ENCODE assay signal across 19 cellular contexts in genomic region chr16:30678586-30678970, GRCh38. TPM values are rescaled to one million over a fixed set of nuclear protein-coding genes. Genes with fewer than 3 reads are reported as not detected.
DNase-seq lines count a peak whose midpoint lies in the region; ATAC-seq, FAIRE-seq and TF ChIP-seq lines count a peak whose summit lies in the region.
"Had no signal": no experiment of that assay in that cellular context is flagged by ENCODE, and none has a peak within 500 bp of the region (broad histone marks: within the 10 kb centered on the region; RNA-seq: fewer than 3 reads in every experiment).

No MANE protein-coding gene starts in this region.

- no peak for TF ChIP-seq CTCF in dorsolateral prefrontal cortex (IDR thresholded peaks at IDR 0.05 in 54 of 56, conservative IDR thresholded peaks at IDR 0.05 in 2 of 56; ENCODE audit: low read depth in 1 of 56, partially characterized antibody in 56 of 56)
- no peak for TF ChIP-seq CTCF in parathyroid adenoma (IDR thresholded peaks at IDR 0.05)
- TF ChIP-seq CTCF in nephron progenitor cell (IDR thresholded peaks at IDR 0.05), result no peak

- H3K27ac ChIP-seq in dorsolateral prefrontal cortex (peak overlapping the region in 34 of 59 donors; percentile 1 to 77 (median 50)), parathyroid adenoma (no peak overlapping the region)
- H3K27ac ChIP-seq: BLaER1 treated with 17β-estradiol and CSF1 and Interleukin-3, amounts not matched to agents 10 nM and 100 nM had no signal

- H3K4me3 ChIP-seq in dorsolateral prefrontal cortex (no peak overlapping the region), parathyroid adenoma (ENCODE audit: low read depth, low read length) (no peak overlapping the region)
- H3K4me3 ChIP-seq: BLaER1 treated with 17β-estradiol and CSF1 and Interleukin-3, amounts not matched to agents 10 nM and 100 nM had no signal

- H3K9me3 Mint-ChIP-seq in nephron progenitor cell, result peaks cover 5% of the 10 kb centered on the region
- H3K9me3 Mint-ChIP-seq: CD4-positive, CD25-positive, alpha-beta regulatory T cell; IgD-negative memory B cell had no signal

- H3K36me3 Mint-ChIP-seq in nephron progenitor cell (ENCODE audit: low read depth), result no peaks in the 10 kb centered on the region
- H3K36me3 Mint-ChIP-seq: CD4-positive, CD25-positive, alpha-beta regulatory T cell; IgD-negative memory B cell had no signal

- H3K4me3 Mint-ChIP-seq in nephron progenitor cell, result no peak overlapping the region
- H3K4me3 Mint-ChIP-seq: CD4-positive, CD25-positive, alpha-beta regulatory T cell had no signal

- H3K4me2 ChIP-seq in parathyroid adenoma (ENCODE audit: low read length), result no peak overlapping the region

- FAIRE-seq in GM19239 (lab: Jason Lieb, UNC), result peak; percentile 11
- FAIRE-seq in HTR-8/SVneo (lab: Jason Lieb, UNC), result peak; percentile 65
- FAIRE-seq: D721Med, G401.6, GM12891 had no signal

- H2AFZ ChIP-seq in parathyroid adenoma, result peak overlapping the region; percentile 52

- no peak overlapping the region for H3K27ac Mint-ChIP-seq in nephron progenitor cell
- H3K27ac Mint-ChIP-seq: CD4-positive, CD25-positive, alpha-beta regulatory T cell; IgD-negative memory B cell had no signal

- H3K4me1 Mint-ChIP-seq in nephron progenitor cell, result peaks cover 4% of the 10 kb centered on the region
- H3K4me1 Mint-ChIP-seq: CD4-positive, CD25-positive, alpha-beta regulatory T cell; IgD-negative memory B cell had no signal

- H3K36me3 ChIP-seq in parathyroid adenoma (ENCODE audit: control insufficient read depth, insufficient read depth, low read length), result no peaks in the 10 kb centered on the region
- H3K36me3 ChIP-seq: BLaER1 treated with 17β-estradiol and CSF1 and Interleukin-3, amounts not matched to agents 10 nM and 100 nM had no signal

- DNase-seq in GM19239 (ENCODE audit: insufficient read length, low spot score) (no peak), HTR-8/SVneo (ENCODE audit: insufficient read length, low spot score) (no peak), dorsolateral prefrontal cortex (no peak), nephron progenitor cell (no peak)
- DNase-seq in activated CD4-positive, alpha-beta T cell treated with anti-CD3 and anti-CD28 coated beads, Interleukin-2, amount 50 U/mL, for 48 hours, result no peak
- DNase-seq: ACHN; CD4-positive, CD25-positive, alpha-beta regulatory T cell; COR-L47; DMS153; DMS79 treated with DMSO at 0.1 percent for 48 hours; EL; HCEC 1CT had no signal

- no peaks in the 10 kb centered on the region for H3K27me3 ChIP-seq in dorsolateral prefrontal cortex
- no peaks in the 10 kb centered on the region for H3K27me3 ChIP-seq in parathyroid adenoma (ENCODE audit: control insufficient read depth, insufficient read depth, low read length)
- H3K27me3 ChIP-seq: BLaER1 treated with 17β-estradiol and CSF1 and Interleukin-3, amounts not matched to agents 10 nM and 100 nM had no signal

- H3K9me3 ChIP-seq in parathyroid adenoma (ENCODE audit: control insufficient read depth, low read length), result no peaks in the 10 kb centered on the region

- no peak overlapping the region for H3K9ac ChIP-seq in parathyroid adenoma
- H3K9ac ChIP-seq: BLaER1 treated with 17β-estradiol and CSF1 and Interleukin-3, amounts not matched to agents 10 nM and 100 nM had no signal

- intact Hi-C loops in dorsolateral prefrontal cortex (cut with DNase I), result no loop called here

- no peaks in the 10 kb centered on the region for H3K4me1 ChIP-seq in parathyroid adenoma

- ATAC-seq in GM18873 (IDR thresholded peaks at IDR 0.05; ENCODE audit: low FRiP score, unreplicated experiment), result no peak

- H3K79me2 ChIP-seq in parathyroid adenoma, result no peaks in the 10 kb centered on the region

- H3K27me3 Mint-ChIP-seq in nephron progenitor cell (ENCODE audit: low read depth, poor library complexity), result peaks cover 87% of the 10 kb centered on the region
- H3K27me3 Mint-ChIP-seq: IgD-negative memory B cell had no signal

RNA-seq across cellular contexts. Expression of gene FBRS, which starts 20.3 kb away (rescaled TPM):
- total RNA-seq in dorsolateral prefrontal cortex, result 10 to 100 TPM; 39.8 to 86.3 (median 56.3) TPM

RNA-seq across cellular contexts. Expression of gene SRCAP, which starts 20.4 kb away (rescaled TPM):
- total RNA-seq in dorsolateral prefrontal cortex, result 10 to 100 TPM; 46.5 to 90.4 (median 65.6) TPM

RNA-seq across cellular contexts. Expression of gene PRR14, which starts 27.8 kb away (rescaled TPM):
- 10 to 100 TPM; 23.4 to 64.9 (median 40.0) TPM for total RNA-seq in dorsolateral prefrontal cortex
